ENCODE assay signal across 1 cellular context in the genomic region with DNA sequence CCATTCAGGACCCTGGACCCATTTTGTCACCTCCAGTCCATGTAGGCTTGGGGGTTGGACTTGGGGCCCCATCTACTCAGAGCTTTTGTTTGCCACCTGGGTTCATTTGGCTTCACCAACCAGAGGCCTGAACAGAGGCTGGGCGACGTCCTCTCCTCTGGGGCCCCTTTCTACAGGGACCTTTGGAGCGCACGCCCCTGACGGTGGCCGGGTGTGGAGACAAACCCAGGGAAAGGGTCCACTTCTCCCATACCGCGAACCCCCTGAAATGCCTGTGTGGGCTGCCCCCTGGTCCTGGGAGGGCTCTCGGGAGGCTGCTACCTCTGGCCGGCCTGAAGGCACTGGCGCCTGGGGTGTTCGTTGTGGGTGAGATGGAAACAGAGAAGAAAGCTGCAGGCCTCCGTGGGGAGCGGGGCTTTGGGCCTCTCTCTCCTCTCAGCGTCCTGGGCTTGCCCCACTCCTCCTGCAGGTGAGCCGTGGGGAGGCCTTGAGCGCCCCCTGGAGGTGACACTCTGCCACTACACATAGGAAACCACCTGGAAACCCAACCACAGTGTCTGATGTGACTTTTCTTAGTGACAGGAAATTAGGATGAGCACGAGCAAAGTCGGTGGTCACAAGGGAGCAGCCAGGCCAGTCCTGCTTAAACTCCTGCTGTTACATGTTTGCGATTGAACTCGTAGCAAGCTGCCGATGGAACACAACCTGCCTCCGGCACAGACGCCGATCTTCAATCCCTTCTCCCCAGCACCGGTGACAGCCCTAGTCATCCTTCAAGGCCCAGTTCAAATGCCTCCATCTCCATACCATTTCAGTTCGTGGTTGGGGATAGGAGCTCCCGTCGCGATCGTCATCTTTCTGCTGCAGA.
TF ChIP-seq lines count a peak whose summit lies in the region.

No MANE protein-coding gene starts in this region.

TF ChIP-seq in H1, 55 proteins besides CTCF, POLR2A, EP300 and RAD21 (continued from another document):
- peak; percentile 43; the same call in 1 of the 2 replicates for TF ChIP-seq GABPA (IDR thresholded peaks at IDR 0.05; ENCODE audit: borderline replicate concordance, insufficient read depth, low read length)
- TF ChIP-seq CREB1 (IDR thresholded peaks at IDR 0.05), result 0 out of 2 replicates have a peak, but pooled peaks have one; percentile 14
- TF ChIP-seq CTBP2 (IDR thresholded peaks at IDR 0.05; ENCODE audit: borderline replicate concordance, insufficient read depth, insufficient read length, low read length), result no peak
- TF ChIP-seq TCF12 (IDR thresholded peaks at IDR 0.05; ENCODE audit: low read depth, low read length), result 0 out of 2 replicates have a peak, but pooled peaks have one; percentile 55
